Comparison of ENCODE assay signal across 1 cellular context in the genomic region with DNA sequence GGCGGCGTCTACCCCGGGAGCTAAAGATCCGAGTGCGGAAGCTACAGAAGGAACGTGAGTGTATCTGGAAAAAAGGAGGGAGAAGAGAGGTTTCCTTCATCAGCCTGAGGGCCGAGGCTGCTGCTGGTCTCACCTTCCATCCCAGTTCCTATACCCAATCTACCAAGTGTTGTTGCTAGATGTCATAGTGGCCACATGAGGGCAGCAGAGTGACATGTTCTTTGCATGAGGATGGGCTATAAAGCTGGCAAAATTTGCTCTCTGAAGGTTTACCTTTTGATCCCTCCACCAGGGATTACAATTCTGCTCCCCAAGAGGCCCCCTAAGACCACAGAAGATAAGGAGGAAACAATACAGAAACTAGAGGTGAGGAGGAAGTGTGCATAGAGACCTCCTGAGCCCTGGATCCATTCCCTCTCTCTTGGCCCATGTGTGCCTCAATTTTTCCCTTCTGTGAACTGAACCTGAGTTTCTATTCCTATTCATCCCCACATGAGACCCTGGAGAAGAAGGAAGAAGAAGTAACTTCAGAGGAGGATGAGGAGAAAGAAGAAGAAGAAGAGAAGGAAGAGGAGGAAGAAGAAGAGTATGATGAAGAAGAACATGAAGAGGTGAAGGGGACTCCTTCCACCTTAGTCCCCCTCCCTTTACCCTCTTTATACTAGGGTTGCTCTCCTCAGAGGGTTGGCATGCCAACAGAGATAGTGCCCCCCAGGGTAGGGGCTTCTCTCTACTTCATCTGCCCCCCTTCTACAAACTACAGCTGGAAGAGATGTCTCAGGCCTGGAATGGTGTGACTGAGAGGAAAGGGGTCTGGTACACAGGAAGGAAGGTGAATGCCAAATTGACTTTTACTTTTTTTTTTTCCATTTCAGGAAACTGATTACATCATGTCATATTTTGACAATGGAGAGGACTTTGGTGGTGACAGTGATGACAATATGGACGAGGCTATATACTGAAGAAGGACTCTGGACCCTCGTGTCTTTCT.
TF ChIP-seq lines count a peak whose summit lies in the region.

No MANE protein-coding gene starts in this region.

TF ChIP-seq in GM12878, 131 proteins besides CTCF, POLR2A, EP300 and RAD21:
- TF ChIP-seq, protein P1, sequence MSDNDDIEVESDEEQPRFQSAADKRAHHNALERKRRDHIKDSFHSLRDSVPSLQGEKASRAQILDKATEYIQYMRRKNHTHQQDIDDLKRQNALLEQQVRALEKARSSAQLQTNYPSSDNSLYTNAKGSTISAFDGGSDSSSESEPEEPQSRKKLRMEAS (IDR thresholded peaks at IDR 0.05; ENCODE audit: low read depth, low read length) = no peak
- TF ChIP-seq, protein P2, sequence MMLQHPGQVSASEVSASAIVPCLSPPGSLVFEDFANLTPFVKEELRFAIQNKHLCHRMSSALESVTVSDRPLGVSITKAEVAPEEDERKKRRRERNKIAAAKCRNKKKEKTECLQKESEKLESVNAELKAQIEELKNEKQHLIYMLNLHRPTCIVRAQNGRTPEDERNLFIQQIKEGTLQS (IDR thresholded peaks at IDR 0.05; ENCODE audit: borderline replicate concordance, extremely low read depth, low read depth, low read length) = no peak
- TF ChIP-seq SRF (IDR thresholded peaks at IDR 0.05; ENCODE audit: low read depth in 2 of 2, low read length in 2 of 2) = no peak
- TF ChIP-seq ZNF24 (IDR thresholded peaks at IDR 0.05) = no peak
- no peak for TF ChIP-seq FOS (IDR thresholded peaks at IDR 0.05; ENCODE audit: borderline replicate concordance, extremely low read depth, insufficient read length)
- no peak for TF ChIP-seq CEBPB (IDR thresholded peaks at IDR 0.05; ENCODE audit: borderline replicate concordance in 1 of 2, low read depth in 2 of 2, low read length in 2 of 2)
- TF ChIP-seq SMARCA5 (IDR thresholded peaks at IDR 0.05) = peak; percentile 30; the same call in 1 of the 2 replicates
- TF ChIP-seq SP1 (IDR thresholded peaks at IDR 0.05; ENCODE audit: low read depth, low read length) = peak; percentile 29
- TF ChIP-seq, protein P3, sequence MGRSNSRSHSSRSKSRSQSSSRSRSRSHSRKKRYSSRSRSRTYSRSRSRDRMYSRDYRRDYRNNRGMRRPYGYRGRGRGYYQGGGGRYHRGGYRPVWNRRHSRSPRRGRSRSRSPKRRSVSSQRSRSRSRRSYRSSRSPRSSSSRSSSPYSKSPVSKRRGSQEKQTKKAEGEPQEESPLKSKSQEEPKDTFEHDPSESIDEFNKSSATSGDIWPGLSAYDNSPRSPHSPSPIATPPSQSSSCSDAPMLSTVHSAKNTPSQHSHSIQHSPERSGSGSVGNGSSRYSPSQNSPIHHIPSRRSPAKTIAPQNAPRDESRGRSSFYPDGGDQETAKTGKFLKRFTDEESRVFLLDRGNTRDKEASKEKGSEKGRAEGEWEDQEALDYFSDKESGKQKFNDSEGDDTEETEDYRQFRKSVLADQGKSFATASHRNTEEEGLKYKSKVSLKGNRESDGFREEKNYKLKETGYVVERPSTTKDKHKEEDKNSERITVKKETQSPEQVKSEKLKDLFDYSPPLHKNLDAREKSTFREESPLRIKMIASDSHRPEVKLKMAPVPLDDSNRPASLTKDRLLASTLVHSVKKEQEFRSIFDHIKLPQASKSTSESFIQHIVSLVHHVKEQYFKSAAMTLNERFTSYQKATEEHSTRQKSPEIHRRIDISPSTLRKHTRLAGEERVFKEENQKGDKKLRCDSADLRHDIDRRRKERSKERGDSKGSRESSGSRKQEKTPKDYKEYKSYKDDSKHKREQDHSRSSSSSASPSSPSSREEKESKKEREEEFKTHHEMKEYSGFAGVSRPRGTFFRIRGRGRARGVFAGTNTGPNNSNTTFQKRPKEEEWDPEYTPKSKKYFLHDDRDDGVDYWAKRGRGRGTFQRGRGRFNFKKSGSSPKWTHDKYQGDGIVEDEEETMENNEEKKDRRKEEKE (IDR thresholded peaks at IDR 0.05) = no peak
- TF ChIP-seq CBFB (IDR thresholded peaks at IDR 0.05; ENCODE audit: low read depth) = no peak
- TF ChIP-seq STAT1 (conservative IDR thresholded peaks at IDR 0.05) = 0 out of 2 replicates have a peak, but pooled peaks have one; percentile 29
- TF ChIP-seq ZBED1 (IDR thresholded peaks at IDR 0.05; ENCODE audit: borderline replicate concordance) = no peak
- TF ChIP-seq, protein P4, sequence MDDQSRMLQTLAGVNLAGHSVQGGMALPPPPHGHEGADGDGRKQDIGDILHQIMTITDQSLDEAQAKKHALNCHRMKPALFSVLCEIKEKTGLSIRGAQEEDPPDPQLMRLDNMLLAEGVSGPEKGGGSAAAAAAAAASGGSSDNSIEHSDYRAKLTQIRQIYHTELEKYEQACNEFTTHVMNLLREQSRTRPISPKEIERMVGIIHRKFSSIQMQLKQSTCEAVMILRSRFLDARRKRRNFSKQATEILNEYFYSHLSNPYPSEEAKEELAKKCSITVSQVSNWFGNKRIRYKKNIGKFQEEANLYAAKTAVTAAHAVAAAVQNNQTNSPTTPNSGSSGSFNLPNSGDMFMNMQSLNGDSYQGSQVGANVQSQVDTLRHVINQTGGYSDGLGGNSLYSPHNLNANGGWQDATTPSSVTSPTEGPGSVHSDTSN (IDR thresholded peaks at IDR 0.05; ENCODE audit: insufficient replicate concordance, low read depth, low read length) = no peak
- no peak for TF ChIP-seq POU2F2 (IDR thresholded peaks at IDR 0.05; ENCODE audit: borderline replicate concordance, low read depth, low read length)
- TF ChIP-seq YY1 (IDR thresholded peaks at IDR 0.05; ENCODE audit: low read depth, low read length) = peak; percentile 56; the same call in 1 of the 2 replicates
- no peak for TF ChIP-seq RB1 (IDR thresholded peaks at IDR 0.05; ENCODE audit: borderline replicate concordance)
- TF ChIP-seq, protein P5, sequence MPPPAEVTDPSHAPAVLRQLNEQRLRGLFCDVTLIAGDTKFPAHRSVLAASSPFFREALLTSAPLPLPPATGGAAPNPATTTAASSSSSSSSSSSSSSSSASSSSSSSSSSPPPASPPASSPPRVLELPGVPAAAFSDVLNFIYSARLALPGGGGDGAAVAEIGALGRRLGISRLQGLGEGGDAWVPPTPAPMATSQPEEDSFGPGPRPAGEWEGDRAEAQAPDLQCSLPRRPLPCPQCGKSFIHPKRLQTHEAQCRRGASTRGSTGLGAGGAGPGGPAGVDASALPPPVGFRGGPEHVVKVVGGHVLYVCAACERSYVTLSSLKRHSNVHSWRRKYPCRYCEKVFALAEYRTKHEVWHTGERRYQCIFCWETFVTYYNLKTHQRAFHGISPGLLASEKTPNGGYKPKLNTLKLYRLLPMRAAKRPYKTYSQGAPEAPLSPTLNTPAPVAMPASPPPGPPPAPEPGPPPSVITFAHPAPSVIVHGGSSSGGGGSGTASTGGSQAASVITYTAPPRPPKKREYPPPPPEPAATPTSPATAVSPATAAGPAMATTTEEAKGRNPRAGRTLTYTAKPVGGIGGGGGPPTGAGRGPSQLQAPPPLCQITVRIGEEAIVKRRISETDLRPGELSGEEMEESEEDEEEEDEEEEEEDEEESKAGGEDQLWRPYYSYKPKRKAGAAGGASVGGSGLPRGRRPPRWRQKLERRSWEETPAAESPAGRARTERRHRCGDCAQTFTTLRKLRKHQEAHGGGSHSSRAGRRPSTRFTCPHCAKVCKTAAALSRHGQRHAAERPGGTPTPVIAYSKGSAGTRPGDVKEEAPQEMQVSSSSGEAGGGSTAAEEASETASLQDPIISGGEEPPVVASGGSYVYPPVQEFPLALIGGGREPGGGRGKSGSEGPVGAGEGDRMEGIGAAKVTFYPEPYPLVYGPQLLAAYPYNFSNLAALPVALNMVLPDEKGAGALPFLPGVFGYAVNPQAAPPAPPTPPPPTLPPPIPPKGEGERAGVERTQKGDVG (CRISPR knock-in tag; IDR thresholded peaks at IDR 0.05) = no peak
- peak; percentile 53; the same call in 1 of the 2 replicates for TF ChIP-seq WRNIP1 (IDR thresholded peaks at IDR 0.05; ENCODE audit: borderline replicate concordance, low read depth, low read length)
- 0 out of 4 replicates have a peak, but pooled peaks of 1 of the 2 experiments have one; percentile 25 for TF ChIP-seq BHLHE40 (IDR thresholded peaks at IDR 0.05; ENCODE audit: borderline replicate concordance in 1 of 2, low read depth in 2 of 2, low read length in 1 of 2)
- no peak for TF ChIP-seq IRF5 (IDR thresholded peaks at IDR 0.05; ENCODE audit: borderline replicate concordance)
- peak; percentile 60; the same call in 1 of the 2 replicates for TF ChIP-seq SPI1 (IDR thresholded peaks at IDR 0.05; ENCODE audit: borderline replicate concordance, insufficient read depth, low read depth, low read length)
- TF ChIP-seq, protein P6, sequence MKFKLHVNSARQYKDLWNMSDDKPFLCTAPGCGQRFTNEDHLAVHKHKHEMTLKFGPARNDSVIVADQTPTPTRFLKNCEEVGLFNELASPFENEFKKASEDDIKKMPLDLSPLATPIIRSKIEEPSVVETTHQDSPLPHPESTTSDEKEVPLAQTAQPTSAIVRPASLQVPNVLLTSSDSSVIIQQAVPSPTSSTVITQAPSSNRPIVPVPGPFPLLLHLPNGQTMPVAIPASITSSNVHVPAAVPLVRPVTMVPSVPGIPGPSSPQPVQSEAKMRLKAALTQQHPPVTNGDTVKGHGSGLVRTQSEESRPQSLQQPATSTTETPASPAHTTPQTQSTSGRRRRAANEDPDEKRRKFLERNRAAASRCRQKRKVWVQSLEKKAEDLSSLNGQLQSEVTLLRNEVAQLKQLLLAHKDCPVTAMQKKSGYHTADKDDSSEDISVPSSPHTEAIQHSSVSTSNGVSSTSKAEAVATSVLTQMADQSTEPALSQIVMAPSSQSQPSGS (IDR thresholded peaks at IDR 0.05; ENCODE audit: low read length) = no peak
- peak; percentile 11; the same call in 1 of the 2 replicates for TF ChIP-seq PML (IDR thresholded peaks at IDR 0.05; ENCODE audit: low read length)
- peak; percentile 77; the same call in 1 of the 2 replicates for TF ChIP-seq ATF7 (IDR thresholded peaks at IDR 0.05; ENCODE audit: low read depth)
- no peak for TF ChIP-seq JUND (IDR thresholded peaks at IDR 0.05; ENCODE audit: low read depth, low read length)
- peak; percentile 91 for TF ChIP-seq SMC3 (IDR thresholded peaks at IDR 0.05; ENCODE audit: borderline replicate concordance, low read length)
- TF ChIP-seq ETV6 (conservative IDR thresholded peaks at IDR 0.05 in 1 of 2, IDR thresholded peaks at IDR 0.05 in 1 of 2; ENCODE audit: borderline replicate concordance in 1 of 2, low read depth in 1 of 2) = peak in 1 of 2 experiments; percentile 10; a peak in 1 of 4 replicates
- no peak; the same call in 1 of the 2 replicates for TF ChIP-seq RUNX3 (IDR thresholded peaks at IDR 0.05; ENCODE audit: low read length)
- TF ChIP-seq NBN (IDR thresholded peaks at IDR 0.05) = peak; percentile 39; the same call in 1 of the 2 replicates
- TF ChIP-seq IRF4 (IDR thresholded peaks at IDR 0.05; ENCODE audit: low read depth, low read length) = 0 out of 2 replicates have a peak, but pooled peaks have one; percentile 25
